In the genomic region with DNA sequence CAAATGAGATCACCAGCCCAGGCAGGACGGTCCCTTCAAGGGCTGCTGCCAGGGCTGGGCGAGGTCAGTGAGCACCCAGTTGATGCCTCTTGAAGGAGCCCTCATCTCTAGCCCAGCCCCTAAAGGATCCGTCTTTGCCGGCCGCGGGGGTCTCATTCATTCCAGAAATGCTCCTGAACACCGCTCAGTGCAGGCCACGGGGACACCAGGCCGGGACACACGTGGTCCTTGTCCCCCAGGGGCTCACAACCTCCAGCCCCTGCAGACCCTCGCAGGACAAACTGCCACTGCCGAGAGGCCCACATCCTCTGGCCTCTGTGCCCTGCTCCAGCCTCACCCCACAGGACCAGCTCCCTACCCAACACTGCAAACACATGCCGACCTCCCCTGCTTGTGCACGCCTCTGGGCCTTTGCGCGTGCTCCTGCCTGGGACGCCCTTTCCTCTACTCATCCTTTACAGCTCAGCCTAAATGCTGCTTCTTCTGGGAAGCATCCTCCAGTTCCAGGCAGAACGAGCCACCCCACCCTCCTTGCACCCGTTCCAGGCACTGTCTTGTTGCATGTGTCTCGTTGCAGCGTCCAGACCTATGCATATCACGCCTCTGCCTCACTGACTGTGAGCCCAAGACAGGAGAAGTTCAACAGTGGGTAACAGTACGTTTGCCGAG, we compare ENCODE assay signal across 20 cellular contexts. TPM values are rescaled to one million over a fixed set of nuclear protein-coding genes. Genes with fewer than 3 reads are reported as not detected.
A peak's percentile ranks its signal among the peaks of the same experiment; 100 is the strongest.
DNase-seq lines count a peak whose midpoint lies in the region; ATAC-seq, FAIRE-seq and TF ChIP-seq lines count a peak whose summit lies in the region.
"Had no signal": no experiment of that assay in that cellular context is flagged by ENCODE, and none has a peak within 500 bp of the region (broad histone marks: within the 10 kb centered on the region; RNA-seq: fewer than 3 reads in every experiment).

No MANE protein-coding gene starts in this region.

- H4K20me1 ChIP-seq in DND-41 (ENCODE audit: insufficient read depth, low read length) (peaks cover 8% of the 10 kb centered on the region; the same call in 1 of the 2 replicates), OCI-LY3 (ENCODE audit: insufficient read depth, low read length) (no peaks in the 10 kb centered on the region), H1 (replicated peaks in 1 of 2; ENCODE audit: control insufficient read depth in 1 of 2, insufficient read depth in 2 of 2, low read length in 2 of 2) (peaks cover 1 to 7% of the 10 kb centered on the region in 2 experiments), neural cell (ENCODE audit: insufficient read depth) (no peaks in the 10 kb centered on the region)

- WGBS in H1 (ENCODE audit: extremely low coverage in 1 of 2, insufficient coverage in 1 of 2, insufficient read length in 1 of 2, insufficient replicate concordance in 2 of 2, low coverage in 1 of 2, low lambda C conversion rate in 2 of 2, missing lambda C conversion rate in 1 of 2), 2 experiments: 80% methylated on average over 24 of the region's 24 CpGs; no CpG with 5 or more reads in 1 of the 2 experiments

- H3K4me1 ChIP-seq in DND-41 (ENCODE audit: insufficient read depth, low read length) (no peaks in the 10 kb centered on the region), OCI-LY3 (ENCODE audit: low read length) (0 out of 2 replicates have a peak, but pooled peaks cover 3% of the 10 kb centered on the region), H1 (replicated peaks in 1 of 4; ENCODE audit: control insufficient read depth in 3 of 4, insufficient read depth in 4 of 4, low read length in 3 of 4) (peaks cover 0 to 6% (median 1%) of the 10 kb centered on the region in 4 experiments; a peak in 3 of 7 replicates)
- H3K4me1 ChIP-seq: breast epithelium, pancreas had no signal

- H3K79me1 ChIP-seq in H1 (ENCODE audit: low read depth, low read length): no peaks in the 10 kb centered on the region

- H3K9ac ChIP-seq in DND-41 (ENCODE audit: low read depth, low read length): no peak overlapping the region
- H3K9ac ChIP-seq in OCI-LY3 (ENCODE audit: low read length): no peak overlapping the region
- H3K9ac ChIP-seq in H1 (replicated peaks in 1 of 4; ENCODE audit: extremely low read depth in 1 of 4, low read depth in 3 of 4, low read length in 3 of 4): no peak overlapping the region
- H3K9ac ChIP-seq in neural cell (ENCODE audit: low read length): no peak overlapping the region

- TF ChIP-seq CTCF in DND-41 (IDR thresholded peaks at IDR 0.05; ENCODE audit: borderline replicate concordance, extremely low read depth, low read length, poor library complexity, severe bottlenecking): no peak
- TF ChIP-seq CTCF in OCI-LY3 (IDR thresholded peaks at IDR 0.05; ENCODE audit: low read depth, low read length): no peak
- no peak for TF ChIP-seq CTCF in H1 (IDR thresholded peaks at IDR 0.05; ENCODE audit: control extremely low read depth in 1 of 3, insufficient read depth in 1 of 3, low read depth in 1 of 3, low read length in 3 of 3)
- no peak for TF ChIP-seq CTCF in neural cell (IDR thresholded peaks at IDR 0.05; ENCODE audit: poor library complexity, severe bottlenecking)

- FAIRE-seq in H1 (lab: Jason Lieb, UNC): no peak
- FAIRE-seq: islet of Langerhans, pancreas had no signal

- CTCF ChIA-PET in H1 (lab: Charles Lee; ENCODE audit: partially characterized antibody): interaction anchor here (0.6 to 9.1 kb wide), 57 partner anchors 9 to 305 kb away, joined by 3 to 69 read pairs (median 5); a partner anchor contains a TSS

- H3K9me3 ChIP-seq in DND-41 (ENCODE audit: insufficient read depth, low read length, severe bottlenecking) (no peaks in the 10 kb centered on the region), OCI-LY3 (ENCODE audit: insufficient read depth, low read length) (no peaks in the 10 kb centered on the region), H1 (ENCODE audit: insufficient read depth in 2 of 2, low read depth in 1 of 2, low read length in 1 of 2) (no peaks in the 10 kb centered on the region), neural cell (ENCODE audit: low read length) (no peaks in the 10 kb centered on the region)
- H3K9me3 ChIP-seq: breast epithelium, pancreas, thoracic aorta had no signal

- H3K4ac ChIP-seq in H1 (replicated peaks; ENCODE audit: insufficient read length, low read depth, low read length): no peak overlapping the region

- ATAC-seq in DND-41 (ENCODE audit: insufficient read depth, low read depth) (peak; percentile 7; the same call in 1 of the 3 replicates), GM18511 (IDR thresholded peaks at IDR 0.05; ENCODE audit: unreplicated experiment) (no peak), HG02870 (IDR thresholded peaks at IDR 0.05; ENCODE audit: unreplicated experiment) (no peak), GM18907 (IDR thresholded peaks at IDR 0.05; ENCODE audit: unreplicated experiment) (no peak)

- H2BK5ac ChIP-seq in H1 (ENCODE audit: low read depth, low read length): no peak overlapping the region

- TF ChIP-seq POLR2A in H1 (IDR thresholded peaks at IDR 0.05; ENCODE audit: control extremely low read depth in 1 of 2, low read depth in 2 of 2, low read length in 2 of 2): no peak

- no peaks in the 10 kb centered on the region for H3F3A ChIP-seq in neural cell (ENCODE audit: insufficient read depth, low read length, poor library complexity, severe bottlenecking)

- H3K36me3 ChIP-seq in DND-41 (ENCODE audit: insufficient read depth, low read length) (no peaks in the 10 kb centered on the region), OCI-LY3 (replicated peaks; ENCODE audit: low read depth, low read length) (no peaks in the 10 kb centered on the region), H1 (ENCODE audit: control insufficient read depth in 2 of 4, insufficient read depth in 4 of 4, low read length in 3 of 4) (no peaks in the 10 kb centered on the region), neural cell (ENCODE audit: insufficient read depth, low read length) (no peaks in the 10 kb centered on the region)
- H3K36me3 ChIP-seq: breast epithelium, pancreas, thoracic aorta had no signal

- no peak overlapping the region for H3K14ac ChIP-seq in H1 (ENCODE audit: insufficient read length)

- no peak overlapping the region for H2BK20ac ChIP-seq in H1 (ENCODE audit: low read length)

- no peak overlapping the region for H4K5ac ChIP-seq in H1 (ENCODE audit: insufficient read length, low read depth, low read length)

- H3K27ac ChIP-seq in DND-41 (ENCODE audit: low read length) (no peak overlapping the region), OCI-LY3 (ENCODE audit: low read length) (no peak overlapping the region), H1 (ENCODE audit: low read depth, low read length) (no peak overlapping the region), neural cell (ENCODE audit: low read length) (no peak overlapping the region)
- H3K27ac ChIP-seq: breast epithelium, pancreas, thoracic aorta had no signal

- H4K8ac ChIP-seq in H1 (ENCODE audit: extremely low read depth, insufficient read depth, low read length): peak overlapping the region; percentile 81; the same call in 1 of the 2 replicates

- H3K27me3 ChIP-seq in DND-41 (ENCODE audit: insufficient read depth, low read length, poor library complexity) (peaks cover 9% of the 10 kb centered on the region), OCI-LY3 (ENCODE audit: low read depth, low read length) (peaks cover 25% of the 10 kb centered on the region), H1 (replicated peaks in 1 of 4; ENCODE audit: control insufficient read depth in 3 of 4, extremely low read depth in 1 of 4, insufficient read depth in 3 of 4, low read length in 3 of 4) (peaks cover 0 to 9% (median 4%) of the 10 kb centered on the region in 4 experiments; a peak in 3 of 7 replicates), neural cell (ENCODE audit: insufficient read depth, low read depth, low read length) (no peaks in the 10 kb centered on the region)

- DNase-seq in DND-41 (no peak), H1 (ENCODE audit: low read depth in 1 of 2, low spot score in 2 of 2) (no peak), T-helper 1 cell (no peak)
- DNase-seq: activated effector memory CD4-positive, alpha-beta T cell treated with Interleukin-2 at 50 U/mL for 16 hours; CD4-positive, alpha-beta memory T cell; NCI-H1417 treated with DMSO at 0.1 percent for 48 hours had no signal

- H2AFZ ChIP-seq in DND-41 (ENCODE audit: low read depth, low read length) (no peak overlapping the region), OCI-LY3 (ENCODE audit: low read depth, low read length) (no peak overlapping the region), H1 (ENCODE audit: low read length) (no peak overlapping the region), neural cell (ENCODE audit: low read depth, low read length) (no peak overlapping the region)

- no peak overlapping the region for H2BK120ac ChIP-seq in H1 (replicated peaks; ENCODE audit: low read depth, low read length)

- H3K23ac ChIP-seq in H1 (ENCODE audit: insufficient read length): no peak overlapping the region

- H3K79me2 ChIP-seq in DND-41 (ENCODE audit: insufficient read depth, low read length) (no peaks in the 10 kb centered on the region), OCI-LY3 (ENCODE audit: low read length) (no peaks in the 10 kb centered on the region), H1 (ENCODE audit: control insufficient read depth in 1 of 2, insufficient read depth in 2 of 2, low read length in 2 of 2) (no peaks in the 10 kb centered on the region), neural cell (replicated peaks; ENCODE audit: insufficient read depth, low read length) (no peaks in the 10 kb centered on the region)

- H3K18ac ChIP-seq in H1 (ENCODE audit: extremely low read depth, low read length): no peak overlapping the region

- no peak overlapping the region for H3K56ac ChIP-seq in H1 (replicated peaks; ENCODE audit: insufficient read length, low read depth, low read length)

- TF ChIP-seq RAD21 in H1 (IDR thresholded peaks at IDR 0.05 in 1 of 2, conservative IDR thresholded peaks at IDR 0.05 in 1 of 2; ENCODE audit: low read depth in 2 of 2, low read length in 2 of 2): no peak
- no peak for TF ChIP-seq RAD21 in neural cell (conservative IDR thresholded peaks at IDR 0.05)

- no peak overlapping the region for H3K4me2 ChIP-seq in DND-41 (ENCODE audit: insufficient read depth, low read length)
- H3K4me2 ChIP-seq in OCI-LY3 (ENCODE audit: low read length): peak overlapping the region; percentile 31
- no peak overlapping the region for H3K4me2 ChIP-seq in H1 (ENCODE audit: insufficient read depth in 1 of 2, low read depth in 2 of 2, low read length in 2 of 2)
- H3K4me2 ChIP-seq in neural cell (ENCODE audit: low read length): no peak overlapping the region

- H3K4me3 ChIP-seq in DND-41 (ENCODE audit: low read depth in 1 of 2, low read length in 2 of 2) (no peak overlapping the region), OCI-LY3 (ENCODE audit: low read length) (no peak overlapping the region), H1 (ENCODE audit: extremely low read depth in 1 of 4, insufficient read depth in 2 of 4, low read depth in 3 of 4, low read length in 4 of 4) (no peak overlapping the region), neural cell (ENCODE audit: low read length) (no peak overlapping the region)
- H3K4me3 ChIP-seq: breast epithelium, pancreas, thoracic aorta had no signal

- peaks cover 7% of the 10 kb centered on the region; the same call in 1 of the 2 replicates for H3K23me2 ChIP-seq in H1 (ENCODE audit: low read depth, low read length)

- no peak overlapping the region for H2AK5ac ChIP-seq in H1 (ENCODE audit: low read depth, low read length)

- POLR2A ChIA-PET in H1 (lab: Charles Lee; ENCODE audit: partially characterized antibody): interaction anchor here (1.0 kb wide), 1 partner anchor 30 kb away, joined by 3 read pairs; no protein-coding TSS in a partner anchor

- no peak for TF ChIP-seq EP300 in H1 (IDR thresholded peaks at IDR 0.05; ENCODE audit: borderline replicate concordance in 1 of 2, low read depth in 2 of 2, low read length in 2 of 2)
- no peak for TF ChIP-seq EP300 in neural cell (conservative IDR thresholded peaks at IDR 0.05; ENCODE audit: poor library complexity, severe bottlenecking)

- peak overlapping the region; percentile 8; the same call in 1 of the 2 replicates for H2BK15ac ChIP-seq in H1 (ENCODE audit: low read length)

- H4K91ac ChIP-seq in H1 (replicated peaks; ENCODE audit: insufficient read length, low read length): peak overlapping the region; percentile 82

- no peaks in the 10 kb centered on the region for H3K9me2 ChIP-seq in neural cell (ENCODE audit: insufficient read depth, low read length)

- peak overlapping the region; percentile 4; the same call in 1 of the 2 replicates for H2BK12ac ChIP-seq in H1 (ENCODE audit: low read depth, low read length)

RNA-seq across cellular contexts. Expression of a gene that starts 10.2 kb away (rescaled TPM):
- total RNA-seq in H1 (2021; fragmentation: NEBNext Ultra II Directional; extraction: Animal tissue kit (Norgen Biotek cat#: 25700)): 12.3 and 13.2 TPM in 2 replicates
- polyA plus RNA-seq in H1 (2011; rRNA removed) (9.3 and 11.5 TPM in 2 replicates), neural cell (0.04 TPM in 1 of 2 replicates, not detected in the other)
- 6.0 TPM for polyA plus RNA-seq in H1 (2011; cell fraction: cytosol; rRNA removed)
- 24.8 TPM for polyA plus RNA-seq in H1 (2011; cell fraction: nucleus; rRNA removed)
- 8.0 to 13.0 TPM (median 12.4 TPM) in 4 replicates for polyA plus RNA-seq in H1 (2012, experiment 1 of 2)
- 10.7 TPM for polyA plus RNA-seq in H1 (2012, experiment 2 of 2)
- polyA plus RNA-seq in H1 (2013, experiment 1 of 2): 18.4 TPM
- polyA plus RNA-seq in H1 (2013, experiment 2 of 2): 15.1 TPM
- polyA minus RNA-seq in H1 (2011; rRNA and poly(A)+ RNA removed): 3.8 and 4.1 TPM in 2 replicates
- 4.8 TPM for polyA minus RNA-seq in H1 (2011; cell fraction: cytosol; rRNA and poly(A)+ RNA removed)
- polyA minus RNA-seq in H1 (2011; cell fraction: nucleus; rRNA and poly(A)+ RNA removed): 7.2 TPM
- polyA minus RNA-seq in neural cell: not detected in 2 replicates
- total RNA-seq: M059J had no signal
- polyA plus RNA-seq: CD4-positive, alpha-beta memory T cell had no signal

RNA-seq across cellular contexts. Expression of a gene that starts 59.7 kb away (rescaled TPM):
- total RNA-seq in H1 (2021; fragmentation: NEBNext Ultra II Directional; extraction: Animal tissue kit (Norgen Biotek cat#: 25700)): 5.3 and 6.1 TPM in 2 replicates
- polyA plus RNA-seq in H1 (2011; rRNA removed) (8.8 and 13.2 TPM in 2 replicates), neural cell (1.6 and 2.7 TPM in 2 replicates)
- 5.6 TPM for polyA plus RNA-seq in H1 (2011; cell fraction: cytosol; rRNA removed)
- 11.0 TPM for polyA plus RNA-seq in H1 (2011; cell fraction: nucleus; rRNA removed)
- 3.9 to 10.9 TPM (median 7.8 TPM) in 4 replicates for polyA plus RNA-seq in H1 (2012, experiment 1 of 2)
- 5.2 TPM for polyA plus RNA-seq in H1 (2012, experiment 2 of 2)
- 11.6 TPM for polyA plus RNA-seq in H1 (2013, experiment 1 of 2)
- polyA plus RNA-seq in H1 (2013, experiment 2 of 2): 10.8 TPM
- polyA minus RNA-seq in H1 (2011; rRNA and poly(A)+ RNA removed): 0.66 and 1.2 TPM in 2 replicates
- polyA minus RNA-seq in H1 (2011; cell fraction: cytosol; rRNA and poly(A)+ RNA removed): 2.1 TPM
- polyA minus RNA-seq in H1 (2011; cell fraction: nucleus; rRNA and poly(A)+ RNA removed): 1.2 TPM
- 2.1 and 3.2 TPM in 2 replicates for polyA minus RNA-seq in neural cell
- total RNA-seq: CD4-positive, alpha-beta memory T cell; endothelial cell of umbilical vein; lung microvascular endothelial cell; naive thymus-derived CD4-positive, alpha-beta T cell; sciatic nerve; thoracic aorta had no signal
- polyA plus RNA-seq: CD4-positive, alpha-beta memory T cell; naive thymus-derived CD4-positive, alpha-beta T cell; pancreas had no signal
